In genomic region chr7:55964261-55964801, GRCh38 we compare ENCODE assay signal across 8 cellular contexts. TPM values are rescaled to one million over a fixed set of nuclear protein-coding genes. Genes with fewer than 3 reads are reported as not detected.
DNase-seq lines count a peak whose midpoint lies in the region; ATAC-seq and TF ChIP-seq lines count a peak whose summit lies in the region.

NIPSNAP2 (plus strand) TSS chr7:55964585; CDS start chr7:55964610, 25 bp downstream.

- H3K27me3 Mint-ChIP-seq in neural progenitor cell (ENCODE audit: insufficient read depth, low read depth), result no peaks in the 10 kb centered on the region

- peaks cover 22% of the 10 kb centered on the region for H3K27me3 ChIP-seq in neural progenitor cell

- peak within 1 kb of the TSS; percentile 69 for H3K27ac Mint-ChIP-seq in neural progenitor cell

- H3K9me3 ChIP-seq in neural progenitor cell (ENCODE audit: low read depth), result no peaks in the 10 kb centered on the region

- TF ChIP-seq CTCF in foreskin fibroblast (IDR thresholded peaks at IDR 0.05; ENCODE audit: low read depth, low read length), result no peak
- peak; percentile 43 for TF ChIP-seq CTCF in neural progenitor cell (IDR thresholded peaks at IDR 0.05)

- H3K4me3 Mint-ChIP-seq in neural progenitor cell, result peak within 1 kb of the TSS; percentile 96

- H3K4me3 ChIP-seq in foreskin fibroblast (ENCODE audit: low read depth in 1 of 2, low read length in 2 of 2) (peak within 1 kb of the TSS; percentile 56 to 65), neural progenitor cell (peak within 1 kb of the TSS; percentile 97)

- peak; percentile 26 for DNase-seq in DMS153 (lab: John Stamatoyannopoulos, UW)
- peak; percentile 40 for DNase-seq in HPDE6-E6E7 (ENCODE audit: extremely low spot score)
- DNase-seq in activated effector memory CD4-positive, alpha-beta T cell treated with Interleukin-2 at 50 U/mL for 16 hours, result peak; percentile 48
- DNase-seq in foreskin fibroblast, result peak; percentile 37 to 77
- peak; percentile 88 for DNase-seq in neural progenitor cell (ENCODE audit: low spot score)
- DNase-seq in substantia nigra (lab: John Stamatoyannopoulos, UW), result peak in 45 of 49 donors; percentile 9 to 79 (median 52)

- H3K4me1 ChIP-seq in neural progenitor cell, result peaks cover 5% of the 10 kb centered on the region

- H3K4me1 Mint-ChIP-seq in neural progenitor cell, result peaks cover 6% of the 10 kb centered on the region

- no peaks in the 10 kb centered on the region for H3F3A ChIP-seq in neural progenitor cell (ENCODE audit: low read depth)

- H3K36me3 Mint-ChIP-seq in neural progenitor cell, result peaks cover 20% of the 10 kb centered on the region

- H3K9me3 Mint-ChIP-seq in neural progenitor cell, result no peaks in the 10 kb centered on the region

- ATAC-seq in GM19468 (IDR thresholded peaks at IDR 0.05; ENCODE audit: extremely low read depth, unreplicated experiment), result peak; percentile 74

- H3K4me2 ChIP-seq in neural progenitor cell, result peak within 1 kb of the TSS; percentile 94

- peaks cover 10% of the 10 kb centered on the region for H4K20me1 ChIP-seq in neural progenitor cell (ENCODE audit: low read depth)

- H3K79me2 ChIP-seq in neural progenitor cell (ENCODE audit: low read depth), result peaks cover 40% of the 10 kb centered on the region

- H3K27ac ChIP-seq in neural progenitor cell (peak within 1 kb of the TSS; percentile 58), substantia nigra (ENCODE audit: low read depth, low read length, poor library complexity, severe bottlenecking) (peak within 1 kb of the TSS; percentile 90)

- peak within 1 kb of the TSS; percentile 93 for H3K9ac ChIP-seq in neural progenitor cell

- peak within 1 kb of the TSS; percentile 87 for H2AFZ ChIP-seq in neural progenitor cell (replicated peaks)

- H3K36me3 ChIP-seq in neural progenitor cell, result no peaks in the 10 kb centered on the region

TF ChIP-seq in PFSK-1, 5 proteins besides CTCF, POLR2A, EP300 and RAD21:
- TF ChIP-seq SIN3A (IDR thresholded peaks at IDR 0.05; ENCODE audit: borderline replicate concordance, insufficient read depth, low read length), result no peak
- TF ChIP-seq FOXP2 (optimal IDR thresholded peaks at IDR 0.05; ENCODE audit: borderline replicate concordance, extremely low read depth, extremely low read length, insufficient read depth), result peak; percentile 7
- TF ChIP-seq TAF1 (IDR thresholded peaks at IDR 0.05; ENCODE audit: borderline replicate concordance, insufficient read depth, low read length), result no peak
- no peak; the same call in 1 of the 2 replicates for TF ChIP-seq POLR2AphosphoS5 (IDR thresholded peaks at IDR 0.05; ENCODE audit: low read depth, low read length)
- no peak for TF ChIP-seq REST (IDR thresholded peaks at IDR 0.05; ENCODE audit: insufficient read depth in 1 of 2, low read depth in 2 of 2, low read length in 2 of 2)

RNA-seq across cellular contexts. Expression of gene NIPSNAP2, which starts in this region (rescaled TPM):
- 43.4 TPM for polyA plus RNA-seq in PFSK-1 (2012; ENCODE audit: insufficient read length, low read depth)
- 69.0 and 80.6 TPM in 2 replicates for total RNA-seq in neural progenitor cell (ENCODE audit: low replicate concordance)

Comparison
In these comparisons a context has a peak if more than half of its experiments do, and no peak if none do; other contexts are left out.
1. Peak in every context shown above with its lines: DNase-seq, ATAC-seq, H3K4me3 ChIP-seq and H3K27ac ChIP-seq.
2. DNase-seq: peak in every context shown above with its lines; median percentile 88 in neural progenitor cell; 57 in foreskin fibroblast; 52 in substantia nigra; 48 in activated effector memory CD4-positive, alpha-beta T cell treated with Interleukin-2 at 50 U/mL for 16 hours; 40 in HPDE6-E6E7; 26 in DMS153.